ENCODE assay signal across 7 cellular contexts in the genomic region with DNA sequence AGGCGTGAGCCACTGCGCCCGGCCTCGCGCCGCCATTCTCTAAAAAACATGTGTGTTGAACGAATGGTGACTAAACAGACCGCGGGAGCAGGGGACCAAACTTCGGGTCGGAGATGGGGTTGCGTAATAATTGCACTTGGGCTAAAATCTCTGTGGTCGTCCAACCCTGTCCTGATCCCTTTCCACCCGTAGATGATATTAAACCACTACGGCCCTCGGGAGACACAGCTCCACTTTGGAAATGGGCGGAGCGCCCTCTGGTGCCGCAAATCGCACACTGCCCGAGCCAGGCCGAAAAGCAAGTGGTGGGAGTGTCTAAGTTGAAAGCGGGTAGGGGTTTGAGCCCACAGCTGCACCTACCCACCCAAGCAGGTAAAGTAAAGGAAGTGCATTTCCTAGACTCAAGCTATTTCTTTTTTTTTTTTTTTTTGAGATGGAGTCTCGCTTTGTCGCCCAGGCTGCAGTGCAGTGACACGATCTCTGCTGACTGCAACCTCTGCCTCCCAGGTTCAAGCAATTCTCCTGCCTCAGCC. TPM values are rescaled to one million over a fixed set of nuclear protein-coding genes. Genes with fewer than 3 reads are reported as not detected.
A peak's percentile ranks its signal among the peaks of the same experiment; 100 is the strongest.
DNase-seq lines count a peak whose midpoint lies in the region; ATAC-seq, FAIRE-seq and TF ChIP-seq lines count a peak whose summit lies in the region.

No MANE protein-coding gene starts in this region.

- no peak overlapping the region for H3K4me2 ChIP-seq in HepG2 (ENCODE audit: low read depth, low read length)

- peak; percentile 85 for TF ChIP-seq CTCF in GM12875 (IDR thresholded peaks at IDR 0.05; ENCODE audit: borderline replicate concordance, insufficient read depth, low read depth, low read length)
- peak; percentile 98 for TF ChIP-seq CTCF in HepG2 (CRISPR knock-in tag; IDR thresholded peaks at IDR 0.05)

- intact Hi-C loops in HepG2 (cut with micrococcal nuclease; ENCODE audit: unreplicated experiment) = loop anchor here (1.0 kb wide), 1 partner anchor 84 kb away; no protein-coding TSS in a partner anchor

- no peak overlapping the region for H2AFZ ChIP-seq in HepG2 (ENCODE audit: low read length)

- DNase-seq in NCI-H2196 treated with DMSO at 0.1 percent for 48 hours (lab: John Stamatoyannopoulos, UW; ENCODE audit: unreplicated experiment) (peak; percentile 7), HepG2 (ENCODE audit: low spot score) (peak; percentile 63)
- DNase-seq in activated CD4-positive, alpha-beta T cell treated with anti-CD3 and anti-CD28 coated beads for 24 hours (ENCODE audit: low read depth in 2 of 2) = peak; percentile 76 to 84
- peak; percentile 72 for DNase-seq in central memory CD4-positive, alpha-beta T cell
- DNase-seq in stimulated activated CD4-positive, alpha-beta T cell treated with anti-CD3 and anti-CD28 coated beads, Interleukin-4, amount 100 ng/mL, for 4 hours = peak; percentile 76 to 81

- peaks cover 4 to 13% of the 10 kb centered on the region in 2 experiments for H3K36me3 ChIP-seq in HepG2 (replicated peaks in 1 of 2; ENCODE audit: control insufficient read depth in 1 of 2, insufficient read depth in 2 of 2, low read length in 2 of 2)

- 0 out of 2 replicates have a peak, but pooled peaks cover 8% of the 10 kb centered on the region for H3K4me1 ChIP-seq in HepG2 (ENCODE audit: insufficient read depth, low read length)

- H3K79me2 ChIP-seq in HepG2 (ENCODE audit: insufficient read depth, low read length) = no peaks in the 10 kb centered on the region

- no peaks in the 10 kb centered on the region for H4K20me1 ChIP-seq in HepG2 (ENCODE audit: insufficient read depth, low read length)

- TF ChIP-seq EP300 in HepG2 (IDR thresholded peaks at IDR 0.05; ENCODE audit: low read depth in 2 of 2, low read length in 2 of 2) = no peak
- TF ChIP-seq EP300 in HepG2 (CRISPR knock-in tag; IDR thresholded peaks at IDR 0.05; ENCODE audit: borderline replicate concordance) = no peak

- ATAC-seq in HepG2 = peak; percentile 84
- no peak for ATAC-seq in GM19035 (IDR thresholded peaks at IDR 0.05; ENCODE audit: unreplicated experiment)

- WGBS in HepG2 (ENCODE audit: low lambda C conversion rate) = 47% methylated on average over 25 of the region's 26 CpGs

- H3K4me3 ChIP-seq in GM12875 (ENCODE audit: low read depth, low read length) (no peak overlapping the region), HepG2 (replicated peaks in 1 of 3; ENCODE audit: insufficient read depth in 1 of 3, low read depth in 2 of 3, low read length in 3 of 3) (no peak overlapping the region)

- no peak overlapping the region for H3K9ac ChIP-seq in HepG2 (ENCODE audit: insufficient read depth, low read depth, low read length)

- peak; percentile 98 for TF ChIP-seq RAD21 in HepG2 (CRISPR knock-in tag; IDR thresholded peaks at IDR 0.05)

- in situ Hi-C loops in HepG2 (cut with HindIII; ENCODE audit: extremely low pct_ligation_motif_present, low pct_unique_long_range_greater_than_20kb) = no loop called here

- peak; percentile 82 for FAIRE-seq in HepG2 (lab: Jason Lieb, UNC)

- H3K9me3 ChIP-seq in HepG2 (ENCODE audit: low read length) = no peaks in the 10 kb centered on the region

- POLR2A ChIA-PET in HepG2 (lab: Yijun Ruan, JAX) = interaction anchor here (0.6 to 3.0 kb wide), 4 partner anchors 17 to 98 kb away, joined by 3 to 20 read pairs (median 4); a partner anchor contains a TSS

- TF ChIP-seq POLR2A in HepG2 (IDR thresholded peaks at IDR 0.05; ENCODE audit: insufficient read depth in 1 of 2, low read depth in 2 of 2, low read length in 2 of 2) = no peak

- no peaks in the 10 kb centered on the region for H3K27me3 ChIP-seq in HepG2 (ENCODE audit: control insufficient read depth in 1 of 2, insufficient read depth in 2 of 2, low read length in 2 of 2)

- CTCF ChIA-PET in HepG2 (lab: Yijun Ruan, JAX; ENCODE audit: low intra/inter-chr PET ratio, low total read pairs) = interaction anchor here (0.6 to 6.6 kb wide), 6 partner anchors 79 to 342 kb away, joined by 3 to 163 read pairs (median 4); no protein-coding TSS in a partner anchor

- no TSS peak for BruUV-seq in HepG2 (replicated peaks; lab: Mats Ljungman, UMichigan)

- no peak overlapping the region for H3K27ac ChIP-seq in HepG2 (ENCODE audit: extremely low read length, insufficient read depth, low read length)

TF ChIP-seq in HepG2, 621 proteins besides CTCF, POLR2A, EP300 and RAD21 (continues in another document):
- no peak for TF ChIP-seq ZMAT3 (CRISPR knock-in tag; conservative IDR thresholded peaks at IDR 0.05)
- TF ChIP-seq MED13 (CRISPR knock-in tag; IDR thresholded peaks at IDR 0.05) = no peak
- no peak for TF ChIP-seq ZFX (CRISPR knock-in tag; IDR thresholded peaks at IDR 0.05; ENCODE audit: low read depth)

RNA-seq across cellular contexts. Expression of a gene that starts 17.0 kb away (rescaled TPM):
- 25.5 and 26.0 TPM in 2 replicates for total RNA-seq in HepG2 (2016; rRNA removed; fragmentation: Illumina TruSeq; extraction: Trizol)
- total RNA-seq in HepG2 (2016; cell fraction: cytosol; rRNA removed; fragmentation: Illumina TruSeq; extraction: Trizol; ENCODE audit: low read depth) = 1.4 and 2.0 TPM in 2 replicates
- total RNA-seq in HepG2 (2016; cell fraction: insoluble cytoplasmic fraction; rRNA removed; fragmentation: Illumina TruSeq; extraction: Trizol) = 22.2 and 26.3 TPM in 2 replicates
- 6.2 and 7.4 TPM in 2 replicates for total RNA-seq in HepG2 (2016; cell fraction: membrane; rRNA removed; fragmentation: Illumina TruSeq; extraction: Trizol)
- total RNA-seq in HepG2 (2016; cell fraction: nucleus; rRNA removed; fragmentation: Illumina TruSeq; extraction: Trizol) = 9.9 and 11.0 TPM in 2 replicates
- 12.7 and 15.9 TPM in 2 replicates for polyA plus RNA-seq in HepG2 (2011; rRNA removed)
- 11.6 and 16.2 TPM in 2 replicates for polyA plus RNA-seq in HepG2 (2011; cell fraction: cytosol; rRNA removed)
- polyA plus RNA-seq in HepG2 (2011; cell fraction: nucleus; rRNA removed) = 5.7 and 6.0 TPM in 2 replicates
- polyA plus RNA-seq in HepG2 (2012) = 5.5 and 6.9 TPM in 2 replicates
- polyA plus RNA-seq in HepG2 (2016; cell fraction: cytosol; fragmentation: Illumina TruSeq; extraction: Trizol; ENCODE audit: low read depth) = 1.3 and 1.5 TPM in 2 replicates
- polyA plus RNA-seq in HepG2 (2016; cell fraction: insoluble cytoplasmic fraction; fragmentation: Illumina TruSeq; extraction: Trizol; ENCODE audit: low read depth) = 27.2 and 28.7 TPM in 2 replicates
- 3.5 and 4.2 TPM in 2 replicates for polyA plus RNA-seq in HepG2 (2016; cell fraction: membrane; fragmentation: Illumina TruSeq; extraction: Trizol; ENCODE audit: low read depth)
- 15.8 and 16.2 TPM in 2 replicates for polyA plus RNA-seq in HepG2 (2016; cell fraction: nucleus; fragmentation: Illumina TruSeq; extraction: Trizol; ENCODE audit: insufficient read depth, low read depth)
- 20.8 and 64.9 TPM in 2 replicates for polyA minus RNA-seq in HepG2 (2011; rRNA and poly(A)+ RNA removed; ENCODE audit: low replicate concordance)
- polyA minus RNA-seq in HepG2 (2011; cell fraction: cytosol; rRNA and poly(A)+ RNA removed) = 18.1 and 23.5 TPM in 2 replicates
- 4.5 and 4.6 TPM in 2 replicates for polyA minus RNA-seq in HepG2 (2011; cell fraction: nucleus; rRNA and poly(A)+ RNA removed)

RNA-seq across cellular contexts. Expression of a gene that starts 17.8 kb away (rescaled TPM):
- 61.8 and 82.7 TPM in 2 replicates for total RNA-seq in HepG2 (2016; rRNA removed; fragmentation: Illumina TruSeq; extraction: Trizol)
- total RNA-seq in HepG2 (2016; cell fraction: cytosol; rRNA removed; fragmentation: Illumina TruSeq; extraction: Trizol; ENCODE audit: low read depth) = 23.1 and 26.5 TPM in 2 replicates
- 58.0 and 68.3 TPM in 2 replicates for total RNA-seq in HepG2 (2016; cell fraction: insoluble cytoplasmic fraction; rRNA removed; fragmentation: Illumina TruSeq; extraction: Trizol)
- 26.8 TPM in 2 replicates for total RNA-seq in HepG2 (2016; cell fraction: membrane; rRNA removed; fragmentation: Illumina TruSeq; extraction: Trizol)
- 59.3 and 64.3 TPM in 2 replicates for total RNA-seq in HepG2 (2016; cell fraction: nucleus; rRNA removed; fragmentation: Illumina TruSeq; extraction: Trizol)
- polyA plus RNA-seq in HepG2 (2011; rRNA removed) = 62.4 and 65.3 TPM in 2 replicates
- 50.3 and 62.8 TPM in 2 replicates for polyA plus RNA-seq in HepG2 (2011; cell fraction: cytosol; rRNA removed)
- 68.4 and 82.3 TPM in 2 replicates for polyA plus RNA-seq in HepG2 (2011; cell fraction: nucleus; rRNA removed)
- polyA plus RNA-seq in HepG2 (2012) = 46.3 and 77.9 TPM in 2 replicates
- polyA plus RNA-seq in HepG2 (2016; cell fraction: cytosol; fragmentation: Illumina TruSeq; extraction: Trizol; ENCODE audit: low read depth) = 3.6 TPM in 2 replicates
- 45.6 and 57.1 TPM in 2 replicates for polyA plus RNA-seq in HepG2 (2016; cell fraction: insoluble cytoplasmic fraction; fragmentation: Illumina TruSeq; extraction: Trizol; ENCODE audit: low read depth)
- 8.1 and 9.5 TPM in 2 replicates for polyA plus RNA-seq in HepG2 (2016; cell fraction: membrane; fragmentation: Illumina TruSeq; extraction: Trizol; ENCODE audit: low read depth)
- 95.8 and 98.6 TPM in 2 replicates for polyA plus RNA-seq in HepG2 (2016; cell fraction: nucleus; fragmentation: Illumina TruSeq; extraction: Trizol; ENCODE audit: insufficient read depth, low read depth)
- polyA minus RNA-seq in HepG2 (2011; rRNA and poly(A)+ RNA removed; ENCODE audit: low replicate concordance) = 96.9 and 98.7 TPM in 2 replicates
- polyA minus RNA-seq in HepG2 (2011; cell fraction: cytosol; rRNA and poly(A)+ RNA removed) = 57.9 and 75.4 TPM in 2 replicates
- polyA minus RNA-seq in HepG2 (2011; cell fraction: nucleus; rRNA and poly(A)+ RNA removed) = 74.4 and 95.5 TPM in 2 replicates

RNA-seq across cellular contexts. Expression of a gene that starts 52.6 kb away (rescaled TPM):
- 15.9 and 27.9 TPM in 2 replicates for total RNA-seq in HepG2 (2016; rRNA removed; fragmentation: Illumina TruSeq; extraction: Trizol)
- total RNA-seq in HepG2 (2016; cell fraction: cytosol; rRNA removed; fragmentation: Illumina TruSeq; extraction: Trizol; ENCODE audit: low read depth) = 18.7 and 19.7 TPM in 2 replicates
- 11.1 and 28.3 TPM in 2 replicates for total RNA-seq in HepG2 (2016; cell fraction: insoluble cytoplasmic fraction; rRNA removed; fragmentation: Illumina TruSeq; extraction: Trizol)
- 8.0 and 9.2 TPM in 2 replicates for total RNA-seq in HepG2 (2016; cell fraction: membrane; rRNA removed; fragmentation: Illumina TruSeq; extraction: Trizol)
- total RNA-seq in HepG2 (2016; cell fraction: nucleus; rRNA removed; fragmentation: Illumina TruSeq; extraction: Trizol) = 55.4 and 63.9 TPM in 2 replicates
- polyA plus RNA-seq in HepG2 (2011; rRNA removed) = 54.1 and 59.7 TPM in 2 replicates
- 29.1 and 30.2 TPM in 2 replicates for polyA plus RNA-seq in HepG2 (2011; cell fraction: cytosol; rRNA removed)
- polyA plus RNA-seq in HepG2 (2011; cell fraction: nucleus; rRNA removed) = 196 and 208 TPM in 2 replicates
- 32.3 and 37.4 TPM in 2 replicates for polyA plus RNA-seq in HepG2 (2012)
- 1.8 and 3.2 TPM in 2 replicates for polyA plus RNA-seq in HepG2 (2016; cell fraction: cytosol; fragmentation: Illumina TruSeq; extraction: Trizol; ENCODE audit: low read depth)
- polyA plus RNA-seq in HepG2 (2016; cell fraction: insoluble cytoplasmic fraction; fragmentation: Illumina TruSeq; extraction: Trizol; ENCODE audit: low read depth) = 9.4 and 10.0 TPM in 2 replicates
- 6.0 and 6.9 TPM in 2 replicates for polyA plus RNA-seq in HepG2 (2016; cell fraction: membrane; fragmentation: Illumina TruSeq; extraction: Trizol; ENCODE audit: low read depth)
- polyA plus RNA-seq in HepG2 (2016; cell fraction: nucleus; fragmentation: Illumina TruSeq; extraction: Trizol; ENCODE audit: insufficient read depth, low read depth) = 74.0 and 74.7 TPM in 2 replicates
- 143 and 163 TPM in 2 replicates for polyA minus RNA-seq in HepG2 (2011; rRNA and poly(A)+ RNA removed; ENCODE audit: low replicate concordance)
- polyA minus RNA-seq in HepG2 (2011; cell fraction: cytosol; rRNA and poly(A)+ RNA removed) = 30.3 and 36.7 TPM in 2 replicates
- 158 and 184 TPM in 2 replicates for polyA minus RNA-seq in HepG2 (2011; cell fraction: nucleus; rRNA and poly(A)+ RNA removed)

Comparison
In these comparisons a context has a peak if more than half of its experiments do, and no peak if none do; other contexts are left out.
1. DNase-seq: peak in every context shown above with its lines; median percentile 80 in activated CD4-positive, alpha-beta T cell treated with anti-CD3 and anti-CD28 coated beads for 24 hours; 78 in stimulated activated CD4-positive, alpha-beta T cell treated with anti-CD3 and anti-CD28 coated beads, Interleukin-4, amount 100 ng/mL, for 4 hours; 72 in central memory CD4-positive, alpha-beta T cell; 63 in HepG2; 7 in NCI-H2196 treated with DMSO at 0.1 percent for 48 hours.